Comparison of ENCODE assay signal across 8 cellular contexts in genomic region chr2:164840930-164841718, GRCh38. TPM values are rescaled to one million over a fixed set of nuclear protein-coding genes. Genes with fewer than 3 reads are reported as not detected.
DNase-seq lines count a peak whose midpoint lies in the region; ATAC-seq, FAIRE-seq and TF ChIP-seq lines count a peak whose summit lies in the region.

No MANE protein-coding gene starts in this region.

- 0% methylated on average over 5 of the region's 90 CpGs for WGBS in A549 (ENCODE audit: missing lambda C conversion rate)
- 0 to 1% methylated on average over 26 to 38 of the region's 90 CpGs for WGBS in thyroid gland, 2 donors

- intact Hi-C loops in thyroid gland (cut with DNase I) = loop anchor here (10.0 kb wide), 2 partner anchors 74 to 86 kb away; no protein-coding TSS in a partner anchor

- FAIRE-seq in A549 (lab: Jason Lieb, UNC) = no peak

- no peaks in the 10 kb centered on the region for H3K27me3 ChIP-seq in thyroid gland

- peaks cover 13% of the 10 kb centered on the region for H3K27me3 Mint-ChIP-seq in WTC11 (ENCODE audit: low read depth)

- H3K36me3 Mint-ChIP-seq in WTC11 = no peaks in the 10 kb centered on the region

- TF ChIP-seq EP300 in A549 (IDR thresholded peaks at IDR 0.05) = no peak

- peak in 1 of 2 experiments; percentile 30; a peak in 1 of 5 replicates for TF ChIP-seq RAD21 in A549 (conservative IDR thresholded peaks at IDR 0.05 in 1 of 2, IDR thresholded peaks at IDR 0.05 in 1 of 2)

- TF ChIP-seq CTCF in A549 (IDR thresholded peaks at IDR 0.05) = peak; percentile 44; the same call in 2 of the 3 replicates
- no peak for TF ChIP-seq CTCF in GM10266 (IDR thresholded peaks at IDR 0.05; ENCODE audit: control insufficient read depth, insufficient read depth, low read depth, missing control alignments)
- TF ChIP-seq CTCF in WTC11 (IDR thresholded peaks at IDR 0.05) = no peak
- TF ChIP-seq CTCF in epithelial cell of proximal tubule (conservative IDR thresholded peaks at IDR 0.05; ENCODE audit: low read depth, low read length) = no peak
- peak in 2 of 6 experiments; percentile 20 to 33 for TF ChIP-seq CTCF in thyroid gland (IDR thresholded peaks at IDR 0.05)

- no peaks in the 10 kb centered on the region for H3K36me3 ChIP-seq in thyroid gland

- peak overlapping the region; percentile 70 for H3K4me3 ChIP-seq in A549
- peak overlapping the region; percentile 83 for H3K4me3 ChIP-seq in epithelial cell of proximal tubule (ENCODE audit: low read depth, low read length)
- peak overlapping the region; percentile 71 to 79 (median 72) for H3K4me3 ChIP-seq in thyroid gland (replicated peaks in 1 of 3)

- peak overlapping the region; percentile 84 for H3K4me3 Mint-ChIP-seq in WTC11

- POLR2A ChIA-PET in A549 (lab: Yijun Ruan, JAX) = interaction anchor here (0.8 to 1.8 kb wide), 8 partner anchors 18 to 79 kb away, joined by 3 to 10 read pairs (median 6); no protein-coding TSS in a partner anchor
- POLR2A ChIA-PET in WTC11 (lab: Charles Lee) = interaction anchor here (1.0 to 1.2 kb wide), 2 partner anchors 10 to 219 kb away, joined by 3 read pairs; partner anchors contain the start of gene GRB14

- peak; percentile 31 for TF ChIP-seq POLR2A in A549 (IDR thresholded peaks at IDR 0.05; ENCODE audit: low read length)
- peak in 1 of 2 donors; percentile 59 for TF ChIP-seq POLR2A in thyroid gland (IDR thresholded peaks at IDR 0.05)

- ATAC-seq in A549 = peak; percentile 90 to 93
- ATAC-seq in HG02678 (IDR thresholded peaks at IDR 0.05; ENCODE audit: unreplicated experiment) = peak; percentile 61
- ATAC-seq in WTC11 = peak; percentile 76

- no peak overlapping the region for H3K27ac Mint-ChIP-seq in WTC11

- H3K9me3 Mint-ChIP-seq in WTC11 = no peaks in the 10 kb centered on the region

- H3K4me1 Mint-ChIP-seq in WTC11 = peaks cover 20% of the 10 kb centered on the region

- H3K9me3 ChIP-seq in A549 (no peaks in the 10 kb centered on the region), thyroid gland (no peaks in the 10 kb centered on the region)

- H3K27ac ChIP-seq in A549 (peak overlapping the region; percentile 88 to 95), thyroid gland (peak overlapping the region; percentile 96 to 99 (median 99))

- peaks cover 25% of the 10 kb centered on the region for H3K4me1 ChIP-seq in A549
- peaks cover 10 to 28% of the 10 kb centered on the region in 2 donors for H3K4me1 ChIP-seq in thyroid gland

- peak; percentile 60 to 79 for DNase-seq in A549 (ENCODE audit: low read depth in 1 of 2, low spot score in 1 of 2)
- DNase-seq in GM10266 (ENCODE audit: extremely low spot score) = peak; percentile 58
- DNase-seq in NCI-H128 (lab: John Stamatoyannopoulos, UW; ENCODE audit: unreplicated experiment) = peak; percentile 15
- DNase-seq in WTC11 (ENCODE audit: low spot score) = peak; percentile 76
- no peak for DNase-seq in epithelial cell of proximal tubule (ENCODE audit: low read depth)
- peak; percentile 42 for DNase-seq in midbrain (lab: John Stamatoyannopoulos, UW)
- DNase-seq in thyroid gland = peak; percentile 87

- CTCF ChIA-PET in A549 (lab: Yijun Ruan, JAX) (interaction anchor here (0.5 to 2.3 kb wide), 42 partner anchors 9 to 1107 kb away, joined by 3 to 17 read pairs (median 4); no protein-coding TSS in a partner anchor), WTC11 (lab: Charles Lee) (interaction anchor here (0.5 to 2.3 kb wide), 33 partner anchors 8 to 576 kb away, joined by 3 to 11 read pairs (median 4); no protein-coding TSS in a partner anchor)

- H3K4me2 ChIP-seq in A549 = peak overlapping the region; percentile 94

TF ChIP-seq in A549, 52 proteins besides CTCF, POLR2A, EP300 and RAD21 (continues in another document):
- TF ChIP-seq SMC3 (IDR thresholded peaks at IDR 0.05) (peak; percentile 18; the same call in 1 of the 3 replicates), ZFP36 (IDR thresholded peaks at IDR 0.05; ENCODE audit: borderline replicate concordance, partially characterized antibody) (no peak), FOSB (CRISPR knock-in tag; IDR thresholded peaks at IDR 0.05) (no peak), BCL3 (IDR thresholded peaks at IDR 0.05) (0 out of 3 replicates have a peak, but pooled peaks have one; percentile 29), MAX (IDR thresholded peaks at IDR 0.05) (peak; percentile 42; the same call in 1 of the 2 replicates), SREBF2 (IDR thresholded peaks at IDR 0.05) (no peak), JUN (IDR thresholded peaks at IDR 0.05) (0 out of 5 replicates have a peak, but pooled peaks of 1 of the 2 experiments have one; percentile 33)

TF ChIP-seq in WTC11, 78 proteins besides CTCF, POLR2A, EP300 and RAD21:
- peak; percentile 35; the same call in 1 of the 2 replicates for TF ChIP-seq JUN (CRISPR knock-in tag; IDR thresholded peaks at IDR 0.05)
- TF ChIP-seq IRF2 (CRISPR knock-in tag; IDR thresholded peaks at IDR 0.05; ENCODE audit: borderline replicate concordance, low read depth) = 0 out of 2 replicates have a peak, but pooled peaks have one; percentile 47
- no peak for TF ChIP-seq OVOL2 (CRISPR knock-in tag; IDR thresholded peaks at IDR 0.05; ENCODE audit: borderline replicate concordance)
- no peak for TF ChIP-seq ZNF671 (CRISPR knock-in tag; IDR thresholded peaks at IDR 0.05)
- TF ChIP-seq KAT7 (CRISPR knock-in tag; IDR thresholded peaks at IDR 0.05; ENCODE audit: borderline replicate concordance) = peak; percentile 29; the same call in 1 of the 2 replicates
- no peak for TF ChIP-seq RORB (CRISPR knock-in tag; IDR thresholded peaks at IDR 0.05)
- TF ChIP-seq HMGA2 (CRISPR knock-in tag; IDR thresholded peaks at IDR 0.05) = no peak
- TF ChIP-seq NFATC4 (CRISPR knock-in tag; IDR thresholded peaks at IDR 0.05) = no peak
- peak; percentile 49; the same call in 1 of the 2 replicates for TF ChIP-seq HMGXB4 (CRISPR knock-in tag; IDR thresholded peaks at IDR 0.05)
- TF ChIP-seq ESRRA (CRISPR knock-in tag; IDR thresholded peaks at IDR 0.05; ENCODE audit: borderline replicate concordance) = peak; percentile 44; the same call in 1 of the 2 replicates
- no peak for TF ChIP-seq NFE2L1 (CRISPR knock-in tag; IDR thresholded peaks at IDR 0.05)
- TF ChIP-seq CDX4 (CRISPR knock-in tag; IDR thresholded peaks at IDR 0.05; ENCODE audit: borderline replicate concordance) = no peak
- TF ChIP-seq TEAD4 (CRISPR knock-in tag; IDR thresholded peaks at IDR 0.05) = 0 out of 2 replicates have a peak, but pooled peaks have one; percentile 12
- TF ChIP-seq MXD4 (CRISPR knock-in tag; IDR thresholded peaks at IDR 0.05; ENCODE audit: borderline replicate concordance) = no peak
- TF ChIP-seq MAX (CRISPR knock-in tag; IDR thresholded peaks at IDR 0.05) = peak; percentile 36; the same call in 1 of the 2 replicates
TF ChIP-seq in WTC11: peak in this region for 7.

RNA-seq across cellular contexts. Expression of gene COBLL1, which starts 0.5 kb away (rescaled TPM):
- polyA plus RNA-seq in A549 (2011; rRNA removed) = 5.3 and 7.1 TPM in 2 replicates
- 1.7 and 1.8 TPM in 2 replicates for polyA plus RNA-seq in A549 (2012; cell fraction: cytosol; rRNA removed)
- 1.2 and 1.4 TPM in 2 replicates for polyA plus RNA-seq in A549 (2012; cell fraction: nucleus; rRNA removed)
- 2.4 to 2.6 TPM (median 2.6 TPM) in 3 replicates for polyA plus RNA-seq in A549 (2017; fragmentation: RNase III; extraction: RNeasy Plus Mini Kit Qiagen cat#74134 plus additional on column Dnase treatment)
- polyA minus RNA-seq in A549 (2011; rRNA and poly(A)+ RNA removed) = 7.2 and 11.0 TPM in 2 replicates
- 4.4 to 6.3 TPM (median 5.8 TPM) in 3 replicates for total RNA-seq in WTC11 (2021)
- 28.8 and 33.0 TPM in 2 replicates for total RNA-seq in epithelial cell of proximal tubule
- 10 to 100 TPM; 41.8 to 90.8 (median 76.9) TPM for total RNA-seq in thyroid gland

Comparison
In these comparisons a context has a peak if more than half of its experiments do, and no peak if none do; other contexts are left out.
1. Of the 8 proteins assayed by ChIP-seq in both WTC11 and A549: peak only in WTC11: ESRRA and HMGXB4; only in A549: CTCF; in both: MAX; in neither: 3; mixed calls (peak in some experiments, not most) for 1.